ENCODE assay signal across 1 cellular context in the genomic region with DNA sequence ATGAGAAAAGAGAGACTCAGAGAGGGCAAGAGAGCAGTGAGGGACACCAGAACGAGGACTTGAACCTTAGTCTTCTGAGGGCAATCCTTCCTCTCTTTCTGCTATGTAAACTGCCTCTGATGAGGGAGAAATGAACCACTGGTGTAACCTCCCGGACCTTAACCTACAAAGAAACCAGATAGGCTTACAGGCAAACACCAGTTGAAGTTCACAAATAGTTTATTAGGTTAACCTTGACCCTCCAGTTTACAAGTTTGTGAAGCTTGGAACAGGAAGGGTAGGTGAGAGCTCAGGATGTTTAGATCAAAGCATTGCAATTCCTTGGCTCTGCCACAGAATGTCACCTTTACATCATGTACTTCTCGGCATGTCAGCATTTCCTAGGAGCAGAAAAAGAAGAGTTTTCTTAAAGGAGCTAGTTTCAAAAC.
TF ChIP-seq lines count a peak whose summit lies in the region.

No MANE protein-coding gene starts in this region.

TF ChIP-seq in HepG2, 621 proteins besides CTCF, POLR2A, EP300 and RAD21 (continued from another document and continues in another):
- TF ChIP-seq, protein P1, sequence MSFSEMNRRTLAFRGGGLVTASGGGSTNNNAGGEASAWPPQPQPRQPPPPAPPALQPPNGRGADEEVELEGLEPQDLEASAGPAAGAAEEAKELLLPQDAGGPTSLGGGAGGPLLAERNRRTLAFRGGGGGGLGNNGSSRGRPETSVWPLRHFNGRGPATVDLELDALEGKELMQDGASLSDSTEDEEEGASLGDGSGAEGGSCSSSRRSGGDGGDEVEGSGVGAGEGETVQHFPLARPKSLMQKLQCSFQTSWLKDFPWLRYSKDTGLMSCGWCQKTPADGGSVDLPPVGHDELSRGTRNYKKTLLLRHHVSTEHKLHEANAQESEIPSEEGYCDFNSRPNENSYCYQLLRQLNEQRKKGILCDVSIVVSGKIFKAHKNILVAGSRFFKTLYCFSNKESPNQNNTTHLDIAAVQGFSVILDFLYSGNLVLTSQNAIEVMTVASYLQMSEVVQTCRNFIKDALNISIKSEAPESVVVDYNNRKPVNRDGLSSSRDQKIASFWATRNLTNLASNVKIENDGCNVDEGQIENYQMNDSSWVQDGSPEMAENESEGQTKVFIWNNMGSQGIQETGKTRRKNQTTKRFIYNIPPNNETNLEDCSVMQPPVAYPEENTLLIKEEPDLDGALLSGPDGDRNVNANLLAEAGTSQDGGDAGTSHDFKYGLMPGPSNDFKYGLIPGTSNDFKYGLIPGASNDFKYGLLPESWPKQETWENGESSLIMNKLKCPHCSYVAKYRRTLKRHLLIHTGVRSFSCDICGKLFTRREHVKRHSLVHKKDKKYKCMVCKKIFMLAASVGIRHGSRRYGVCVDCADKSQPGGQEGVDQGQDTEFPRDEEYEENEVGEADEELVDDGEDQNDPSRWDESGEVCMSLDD (CRISPR knock-in tag; IDR thresholded peaks at IDR 0.05; ENCODE audit: borderline replicate concordance) = no peak
- TF ChIP-seq ZNF850 (CRISPR knock-in tag; conservative IDR thresholded peaks at IDR 0.05) = 0 out of 2 replicates have a peak, but pooled peaks have one; percentile 34
- TF ChIP-seq NCOA2 (CRISPR knock-in tag; IDR thresholded peaks at IDR 0.05) = peak; percentile 79
- TF ChIP-seq DNMT3B (CRISPR knock-in tag; conservative IDR thresholded peaks at IDR 0.05) = no peak
- peak; percentile 65; the same call in 1 of the 2 replicates for TF ChIP-seq ZKSCAN8 (CRISPR knock-in tag; IDR thresholded peaks at IDR 0.05; ENCODE audit: borderline replicate concordance)
- TF ChIP-seq NR2F1 (CRISPR knock-in tag; IDR thresholded peaks at IDR 0.05) = peak; percentile 80 to 95
- TF ChIP-seq ZBTB20 (CRISPR knock-in tag; IDR thresholded peaks at IDR 0.05; ENCODE audit: borderline replicate concordance, low read depth) = peak; percentile 40; the same call in 1 of the 2 replicates
- no peak for TF ChIP-seq PHB2 (IDR thresholded peaks at IDR 0.05; ENCODE audit: partially characterized antibody)
- TF ChIP-seq PAF1 (CRISPR knock-in tag; IDR thresholded peaks at IDR 0.05) = no peak
- TF ChIP-seq, protein P2, sequence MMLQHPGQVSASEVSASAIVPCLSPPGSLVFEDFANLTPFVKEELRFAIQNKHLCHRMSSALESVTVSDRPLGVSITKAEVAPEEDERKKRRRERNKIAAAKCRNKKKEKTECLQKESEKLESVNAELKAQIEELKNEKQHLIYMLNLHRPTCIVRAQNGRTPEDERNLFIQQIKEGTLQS (CRISPR knock-in tag; IDR thresholded peaks at IDR 0.05) = no peak
- TF ChIP-seq, protein P3, sequence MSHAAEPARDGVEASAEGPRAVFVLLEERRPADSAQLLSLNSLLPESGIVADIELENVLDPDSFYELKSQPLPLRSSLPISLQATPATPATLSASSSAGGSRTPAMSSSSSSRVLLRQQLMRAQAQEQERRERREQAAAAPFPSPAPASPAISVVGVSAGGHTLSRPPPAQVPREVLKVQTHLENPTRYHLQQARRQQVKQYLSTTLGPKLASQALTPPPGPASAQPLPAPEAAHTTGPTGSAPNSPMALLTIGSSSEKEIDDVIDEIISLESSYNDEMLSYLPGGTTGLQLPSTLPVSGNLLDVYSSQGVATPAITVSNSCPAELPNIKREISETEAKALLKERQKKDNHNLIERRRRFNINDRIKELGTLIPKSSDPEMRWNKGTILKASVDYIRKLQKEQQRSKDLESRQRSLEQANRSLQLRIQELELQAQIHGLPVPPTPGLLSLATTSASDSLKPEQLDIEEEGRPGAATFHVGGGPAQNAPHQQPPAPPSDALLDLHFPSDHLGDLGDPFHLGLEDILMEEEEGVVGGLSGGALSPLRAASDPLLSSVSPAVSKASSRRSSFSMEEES (CRISPR knock-in tag; IDR thresholded peaks at IDR 0.05) = no peak
- TF ChIP-seq, protein P4, sequence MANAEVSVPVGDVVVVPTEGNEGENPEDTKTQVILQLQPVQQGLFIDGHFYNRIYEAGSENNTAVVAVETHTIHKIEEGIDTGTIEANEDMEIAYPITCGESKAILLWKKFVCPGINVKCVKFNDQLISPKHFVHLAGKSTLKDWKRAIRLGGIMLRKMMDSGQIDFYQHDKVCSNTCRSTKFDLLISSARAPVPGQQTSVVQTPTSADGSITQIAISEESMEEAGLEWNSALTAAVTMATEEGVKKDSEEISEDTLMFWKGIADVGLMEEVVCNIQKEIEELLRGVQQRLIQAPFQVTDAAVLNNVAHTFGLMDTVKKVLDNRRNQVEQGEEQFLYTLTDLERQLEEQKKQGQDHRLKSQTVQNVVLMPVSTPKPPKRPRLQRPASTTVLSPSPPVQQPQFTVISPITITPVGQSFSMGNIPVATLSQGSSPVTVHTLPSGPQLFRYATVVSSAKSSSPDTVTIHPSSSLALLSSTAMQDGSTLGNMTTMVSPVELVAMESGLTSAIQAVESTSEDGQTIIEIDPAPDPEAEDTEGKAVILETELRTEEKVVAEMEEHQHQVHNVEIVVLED (CRISPR knock-in tag; IDR thresholded peaks at IDR 0.05; ENCODE audit: borderline replicate concordance) = no peak
- no peak for TF ChIP-seq ZNF724P (CRISPR knock-in tag; IDR thresholded peaks at IDR 0.05; ENCODE audit: borderline replicate concordance)
- TF ChIP-seq ZNF484 (CRISPR knock-in tag; IDR thresholded peaks at IDR 0.05; ENCODE audit: borderline replicate concordance, low read depth) = no peak
- TF ChIP-seq ZNF547 (CRISPR knock-in tag; IDR thresholded peaks at IDR 0.05) = no peak
- no peak for TF ChIP-seq HNRNPLL (IDR thresholded peaks at IDR 0.05; ENCODE audit: low read depth, low read length, poor library complexity, severe bottlenecking)
- TF ChIP-seq SETDB1 (CRISPR knock-in tag; IDR thresholded peaks at IDR 0.05; ENCODE audit: borderline replicate concordance) = no peak
- TF ChIP-seq NFYB (CRISPR knock-in tag; IDR thresholded peaks at IDR 0.05) = no peak
- TF ChIP-seq ZNF292 (CRISPR knock-in tag; IDR thresholded peaks at IDR 0.05; ENCODE audit: borderline replicate concordance, low read depth) = peak; percentile 55; the same call in 1 of the 2 replicates
- TF ChIP-seq ZNF776 (CRISPR knock-in tag; IDR thresholded peaks at IDR 0.05) = no peak
- TF ChIP-seq, protein P5, sequence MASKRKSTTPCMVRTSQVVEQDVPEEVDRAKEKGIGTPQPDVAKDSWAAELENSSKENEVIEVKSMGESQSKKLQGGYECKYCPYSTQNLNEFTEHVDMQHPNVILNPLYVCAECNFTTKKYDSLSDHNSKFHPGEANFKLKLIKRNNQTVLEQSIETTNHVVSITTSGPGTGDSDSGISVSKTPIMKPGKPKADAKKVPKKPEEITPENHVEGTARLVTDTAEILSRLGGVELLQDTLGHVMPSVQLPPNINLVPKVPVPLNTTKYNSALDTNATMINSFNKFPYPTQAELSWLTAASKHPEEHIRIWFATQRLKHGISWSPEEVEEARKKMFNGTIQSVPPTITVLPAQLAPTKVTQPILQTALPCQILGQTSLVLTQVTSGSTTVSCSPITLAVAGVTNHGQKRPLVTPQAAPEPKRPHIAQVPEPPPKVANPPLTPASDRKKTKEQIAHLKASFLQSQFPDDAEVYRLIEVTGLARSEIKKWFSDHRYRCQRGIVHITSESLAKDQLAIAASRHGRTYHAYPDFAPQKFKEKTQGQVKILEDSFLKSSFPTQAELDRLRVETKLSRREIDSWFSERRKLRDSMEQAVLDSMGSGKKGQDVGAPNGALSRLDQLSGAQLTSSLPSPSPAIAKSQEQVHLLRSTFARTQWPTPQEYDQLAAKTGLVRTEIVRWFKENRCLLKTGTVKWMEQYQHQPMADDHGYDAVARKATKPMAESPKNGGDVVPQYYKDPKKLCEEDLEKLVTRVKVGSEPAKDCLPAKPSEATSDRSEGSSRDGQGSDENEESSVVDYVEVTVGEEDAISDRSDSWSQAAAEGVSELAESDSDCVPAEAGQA (IDR thresholded peaks at IDR 0.05; ENCODE audit: low read depth) = no peak
- TF ChIP-seq, protein P5 (CRISPR knock-in tag; IDR thresholded peaks at IDR 0.05; ENCODE audit: borderline replicate concordance) = no peak
- TF ChIP-seq ZNF616 (CRISPR knock-in tag; IDR thresholded peaks at IDR 0.05; ENCODE audit: low read depth) = no peak
- TF ChIP-seq, protein P6, sequence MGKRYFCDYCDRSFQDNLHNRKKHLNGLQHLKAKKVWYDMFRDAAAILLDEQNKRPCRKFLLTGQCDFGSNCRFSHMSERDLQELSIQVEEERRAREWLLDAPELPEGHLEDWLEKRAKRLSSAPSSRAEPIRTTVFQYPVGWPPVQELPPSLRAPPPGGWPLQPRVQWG (CRISPR knock-in tag; IDR thresholded peaks at IDR 0.05; ENCODE audit: borderline replicate concordance, low read depth) = no peak
- TF ChIP-seq CEBPG (CRISPR knock-in tag; IDR thresholded peaks at IDR 0.05) = no peak
- no peak; the same call in 1 of the 2 replicates for TF ChIP-seq ZNF556 (CRISPR knock-in tag; IDR thresholded peaks at IDR 0.05; ENCODE audit: borderline replicate concordance)
- no peak for TF ChIP-seq MYC (CRISPR knock-in tag; IDR thresholded peaks at IDR 0.05; ENCODE audit: borderline replicate concordance)
- TF ChIP-seq ELF1 (CRISPR knock-in tag; IDR thresholded peaks at IDR 0.05) = peak; percentile 14; the same call in 1 of the 2 replicates
- TF ChIP-seq ZNF766 (CRISPR knock-in tag; IDR thresholded peaks at IDR 0.05; ENCODE audit: borderline replicate concordance) = no peak
- no peak for TF ChIP-seq ZSCAN22 (CRISPR knock-in tag; IDR thresholded peaks at IDR 0.05)
- TF ChIP-seq, protein P7, sequence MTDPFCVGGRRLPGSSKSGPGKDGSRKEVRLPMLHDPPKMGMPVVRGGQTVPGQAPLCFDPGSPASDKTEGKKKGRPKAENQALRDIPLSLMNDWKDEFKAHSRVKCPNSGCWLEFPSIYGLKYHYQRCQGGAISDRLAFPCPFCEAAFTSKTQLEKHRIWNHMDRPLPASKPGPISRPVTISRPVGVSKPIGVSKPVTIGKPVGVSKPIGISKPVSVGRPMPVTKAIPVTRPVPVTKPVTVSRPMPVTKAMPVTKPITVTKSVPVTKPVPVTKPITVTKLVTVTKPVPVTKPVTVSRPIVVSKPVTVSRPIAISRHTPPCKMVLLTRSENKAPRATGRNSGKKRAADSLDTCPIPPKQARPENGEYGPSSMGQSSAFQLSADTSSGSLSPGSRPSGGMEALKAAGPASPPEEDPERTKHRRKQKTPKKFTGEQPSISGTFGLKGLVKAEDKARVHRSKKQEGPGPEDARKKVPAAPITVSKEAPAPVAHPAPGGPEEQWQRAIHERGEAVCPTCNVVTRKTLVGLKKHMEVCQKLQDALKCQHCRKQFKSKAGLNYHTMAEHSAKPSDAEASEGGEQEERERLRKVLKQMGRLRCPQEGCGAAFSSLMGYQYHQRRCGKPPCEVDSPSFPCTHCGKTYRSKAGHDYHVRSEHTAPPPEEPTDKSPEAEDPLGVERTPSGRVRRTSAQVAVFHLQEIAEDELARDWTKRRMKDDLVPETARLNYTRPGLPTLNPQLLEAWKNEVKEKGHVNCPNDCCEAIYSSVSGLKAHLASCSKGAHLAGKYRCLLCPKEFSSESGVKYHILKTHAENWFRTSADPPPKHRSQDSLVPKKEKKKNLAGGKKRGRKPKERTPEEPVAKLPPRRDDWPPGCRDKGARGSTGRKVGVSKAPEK (CRISPR knock-in tag; IDR thresholded peaks at IDR 0.05; ENCODE audit: borderline replicate concordance) = 0 out of 2 replicates have a peak, but pooled peaks have one; percentile 38
- TF ChIP-seq, protein P8, sequence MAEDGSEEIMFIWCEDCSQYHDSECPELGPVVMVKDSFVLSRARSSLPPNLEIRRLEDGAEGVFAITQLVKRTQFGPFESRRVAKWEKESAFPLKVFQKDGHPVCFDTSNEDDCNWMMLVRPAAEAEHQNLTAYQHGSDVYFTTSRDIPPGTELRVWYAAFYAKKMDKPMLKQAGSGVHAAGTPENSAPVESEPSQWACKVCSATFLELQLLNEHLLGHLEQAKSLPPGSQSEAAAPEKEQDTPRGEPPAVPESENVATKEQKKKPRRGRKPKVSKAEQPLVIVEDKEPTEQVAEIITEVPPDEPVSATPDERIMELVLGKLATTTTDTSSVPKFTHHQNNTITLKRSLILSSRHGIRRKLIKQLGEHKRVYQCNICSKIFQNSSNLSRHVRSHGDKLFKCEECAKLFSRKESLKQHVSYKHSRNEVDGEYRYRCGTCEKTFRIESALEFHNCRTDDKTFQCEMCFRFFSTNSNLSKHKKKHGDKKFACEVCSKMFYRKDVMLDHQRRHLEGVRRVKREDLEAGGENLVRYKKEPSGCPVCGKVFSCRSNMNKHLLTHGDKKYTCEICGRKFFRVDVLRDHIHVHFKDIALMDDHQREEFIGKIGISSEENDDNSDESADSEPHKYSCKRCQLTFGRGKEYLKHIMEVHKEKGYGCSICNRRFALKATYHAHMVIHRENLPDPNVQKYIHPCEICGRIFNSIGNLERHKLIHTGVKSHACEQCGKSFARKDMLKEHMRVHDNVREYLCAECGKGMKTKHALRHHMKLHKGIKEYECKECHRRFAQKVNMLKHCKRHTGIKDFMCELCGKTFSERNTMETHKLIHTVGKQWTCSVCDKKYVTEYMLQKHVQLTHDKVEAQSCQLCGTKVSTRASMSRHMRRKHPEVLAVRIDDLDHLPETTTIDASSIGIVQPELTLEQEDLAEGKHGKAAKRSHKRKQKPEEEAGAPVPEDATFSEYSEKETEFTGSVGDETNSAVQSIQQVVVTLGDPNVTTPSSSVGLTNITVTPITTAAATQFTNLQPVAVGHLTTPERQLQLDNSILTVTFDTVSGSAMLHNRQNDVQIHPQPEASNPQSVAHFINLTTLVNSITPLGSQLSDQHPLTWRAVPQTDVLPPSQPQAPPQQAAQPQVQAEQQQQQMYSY (CRISPR knock-in tag; IDR thresholded peaks at IDR 0.05) = no peak
- TF ChIP-seq TAF1 (CRISPR knock-in tag; IDR thresholded peaks at IDR 0.05) = no peak
- TF ChIP-seq ZFP90 (CRISPR knock-in tag; IDR thresholded peaks at IDR 0.05; ENCODE audit: borderline replicate concordance) = no peak
- no peak for TF ChIP-seq ZNF12 (CRISPR knock-in tag; IDR thresholded peaks at IDR 0.05)
- TF ChIP-seq, protein P9, sequence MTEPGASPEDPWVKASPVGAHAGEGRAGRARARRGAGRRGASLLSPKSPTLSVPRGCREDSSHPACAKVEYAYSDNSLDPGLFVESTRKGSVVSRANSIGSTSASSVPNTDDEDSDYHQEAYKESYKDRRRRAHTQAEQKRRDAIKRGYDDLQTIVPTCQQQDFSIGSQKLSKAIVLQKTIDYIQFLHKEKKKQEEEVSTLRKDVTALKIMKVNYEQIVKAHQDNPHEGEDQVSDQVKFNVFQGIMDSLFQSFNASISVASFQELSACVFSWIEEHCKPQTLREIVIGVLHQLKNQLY (CRISPR knock-in tag; IDR thresholded peaks at IDR 0.05) = 0 out of 2 replicates have a peak, but pooled peaks have one; percentile 56
- peak; percentile 59; the same call in 1 of the 2 replicates for TF ChIP-seq ZNF331 (CRISPR knock-in tag; IDR thresholded peaks at IDR 0.05)
- TF ChIP-seq ZNF136 (CRISPR knock-in tag; IDR thresholded peaks at IDR 0.05; ENCODE audit: low read depth) = no peak
- TF ChIP-seq MIXL1 (CRISPR knock-in tag; IDR thresholded peaks at IDR 0.05) = peak; percentile 92
- no peak for TF ChIP-seq SP4 (CRISPR knock-in tag; IDR thresholded peaks at IDR 0.05)
